In the genomic region with DNA sequence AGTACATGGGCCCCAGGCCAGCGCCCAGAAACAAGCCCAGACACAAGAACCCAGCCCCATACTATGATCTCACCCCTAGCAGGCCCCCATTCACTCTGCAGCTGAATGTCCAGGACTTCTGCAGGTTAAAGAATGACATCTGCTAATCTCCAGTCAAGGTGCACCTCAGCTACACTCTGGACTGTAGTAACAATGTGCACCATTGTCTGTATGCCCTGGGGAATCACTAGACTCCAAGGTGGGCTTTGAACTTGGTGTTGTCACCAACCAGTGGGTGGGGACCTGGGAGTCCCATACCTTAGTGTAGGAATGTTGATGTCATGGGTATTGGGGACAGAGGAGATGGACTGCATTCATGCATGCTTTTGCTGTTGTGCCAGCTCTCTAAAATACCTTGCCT, we compare ENCODE assay signal across 1 cellular context.
TF ChIP-seq lines count a peak whose summit lies in the region.

No MANE protein-coding gene starts in this region.

TF ChIP-seq in HepG2, 621 proteins besides CTCF, POLR2A, EP300 and RAD21 (continued from another document):
- TF ChIP-seq, protein P1, sequence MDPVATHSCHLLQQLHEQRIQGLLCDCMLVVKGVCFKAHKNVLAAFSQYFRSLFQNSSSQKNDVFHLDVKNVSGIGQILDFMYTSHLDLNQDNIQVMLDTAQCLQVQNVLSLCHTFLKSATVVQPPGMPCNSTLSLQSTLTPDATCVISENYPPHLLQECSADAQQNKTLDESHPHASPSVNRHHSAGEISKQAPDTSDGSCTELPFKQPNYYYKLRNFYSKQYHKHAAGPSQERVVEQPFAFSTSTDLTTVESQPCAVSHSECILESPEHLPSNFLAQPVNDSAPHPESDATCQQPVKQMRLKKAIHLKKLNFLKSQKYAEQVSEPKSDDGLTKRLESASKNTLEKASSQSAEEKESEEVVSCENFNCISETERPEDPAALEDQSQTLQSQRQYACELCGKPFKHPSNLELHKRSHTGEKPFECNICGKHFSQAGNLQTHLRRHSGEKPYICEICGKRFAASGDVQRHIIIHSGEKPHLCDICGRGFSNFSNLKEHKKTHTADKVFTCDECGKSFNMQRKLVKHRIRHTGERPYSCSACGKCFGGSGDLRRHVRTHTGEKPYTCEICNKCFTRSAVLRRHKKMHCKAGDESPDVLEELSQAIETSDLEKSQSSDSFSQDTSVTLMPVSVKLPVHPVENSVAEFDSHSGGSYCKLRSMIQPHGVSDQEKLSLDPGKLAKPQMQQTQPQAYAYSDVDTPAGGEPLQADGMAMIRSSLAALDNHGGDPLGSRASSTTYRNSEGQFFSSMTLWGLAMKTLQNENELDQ (CRISPR knock-in tag; IDR thresholded peaks at IDR 0.05; ENCODE audit: borderline replicate concordance): no peak
- TF ChIP-seq CREB1 (IDR thresholded peaks at IDR 0.05) (no peak), CREB1 (CRISPR knock-in tag; IDR thresholded peaks at IDR 0.05) (peak; percentile 36; the same call in 1 of the 2 replicates), GATAD1 (CRISPR knock-in tag; IDR thresholded peaks at IDR 0.05) (no peak), MED1 (CRISPR knock-in tag; IDR thresholded peaks at IDR 0.05) (no peak), ZNF331 (CRISPR knock-in tag; IDR thresholded peaks at IDR 0.05) (0 out of 2 replicates have a peak, but pooled peaks have one; percentile 49), ZFP82 (CRISPR knock-in tag; IDR thresholded peaks at IDR 0.05; ENCODE audit: borderline replicate concordance) (no peak), FOXM1 (CRISPR knock-in tag; IDR thresholded peaks at IDR 0.05) (no peak), HMG20B (CRISPR knock-in tag; conservative IDR thresholded peaks at IDR 0.05) (no peak), TBL1XR1 (IDR thresholded peaks at IDR 0.05; ENCODE audit: borderline replicate concordance, low read length, partially characterized antibody) (peak; percentile 66), FOXP4 (CRISPR knock-in tag; IDR thresholded peaks at IDR 0.05) (0 out of 2 replicates have a peak, but pooled peaks have one; percentile 29), ATF7 (IDR thresholded peaks at IDR 0.05) (peak; percentile 40; the same call in 1 of the 2 replicates), ATF7 (CRISPR knock-in tag; IDR thresholded peaks at IDR 0.05) (peak; percentile 85), HNF4A (CRISPR knock-in tag; IDR thresholded peaks at IDR 0.05) (peak; percentile 81), ZBTB14 (CRISPR knock-in tag; IDR thresholded peaks at IDR 0.05) (no peak), CCAR2 (optimal IDR thresholded peaks at IDR 0.05; ENCODE audit: low read depth, low read length) (no peak), ZNF639 (CRISPR knock-in tag; conservative IDR thresholded peaks at IDR 0.05) (no peak), SALL1 (CRISPR knock-in tag; IDR thresholded peaks at IDR 0.05) (peak; percentile 61), SOX5 (CRISPR knock-in tag; IDR thresholded peaks at IDR 0.05; ENCODE audit: borderline replicate concordance) (peak; percentile 89), ZNF775 (CRISPR knock-in tag; IDR thresholded peaks at IDR 0.05; ENCODE audit: borderline replicate concordance) (no peak), PPARG (CRISPR knock-in tag; conservative IDR thresholded peaks at IDR 0.05) (0 out of 2 replicates have a peak, but pooled peaks have one; percentile 20), ATF3 (CRISPR knock-in tag; IDR thresholded peaks at IDR 0.05) (peak; percentile 55; the same call in 1 of the 2 replicates), RXRA (CRISPR knock-in tag; IDR thresholded peaks at IDR 0.05) (peak; percentile 70; the same call in 1 of the 2 replicates), FOXO1 (CRISPR knock-in tag; IDR thresholded peaks at IDR 0.05) (0 out of 2 replicates have a peak, but pooled peaks have one; percentile 18), ZNF644 (CRISPR knock-in tag; IDR thresholded peaks at IDR 0.05; ENCODE audit: low read depth) (peak; percentile 58; the same call in 1 of the 2 replicates), TBX2 (CRISPR knock-in tag; IDR thresholded peaks at IDR 0.05; ENCODE audit: borderline replicate concordance) (peak; percentile 78), ZC3H13 (CRISPR knock-in tag; IDR thresholded peaks at IDR 0.05) (no peak)
